Comparison of ENCODE assay signal across 1 cellular context in the genomic region with DNA sequence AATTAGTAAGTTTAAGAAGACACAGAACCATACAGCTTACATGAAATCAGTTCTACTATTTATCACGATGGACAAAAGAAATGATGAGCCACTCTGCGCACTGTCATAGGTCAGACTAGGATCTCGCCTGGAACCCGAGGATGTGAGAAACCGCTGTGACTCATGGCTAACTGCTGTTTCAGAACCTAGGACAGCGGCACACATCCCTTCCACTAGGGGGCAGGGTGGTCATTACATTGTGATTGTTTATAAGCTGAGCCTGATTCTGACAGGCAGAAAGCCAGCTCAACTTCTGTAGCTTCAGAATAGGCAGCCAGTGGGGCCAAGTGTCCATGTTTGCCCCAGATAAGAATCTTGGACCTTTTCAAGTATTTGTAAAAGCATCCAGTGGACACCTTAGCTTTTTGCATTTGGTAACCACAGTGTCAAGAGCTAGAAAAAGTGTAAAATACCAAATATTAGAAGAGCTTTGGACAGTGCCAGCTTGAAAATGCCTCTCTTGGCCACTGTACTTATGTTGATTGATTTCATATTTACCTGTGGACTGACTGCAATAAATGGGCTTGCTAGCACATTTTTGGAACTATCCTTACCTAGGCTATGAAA.
TF ChIP-seq lines count a peak whose summit lies in the region.

No MANE protein-coding gene starts in this region.

TF ChIP-seq in K562, 482 proteins besides CTCF, POLR2A, EP300 and RAD21 (continued from another document and continues in another):
- TF ChIP-seq SMARCC2 (IDR thresholded peaks at IDR 0.05; ENCODE audit: low read depth) = no peak
- TF ChIP-seq BHLHE40 (IDR thresholded peaks at IDR 0.05; ENCODE audit: low read length) = peak; percentile 43; the same call in 1 of the 2 replicates
- no peak for TF ChIP-seq SPI1 (IDR thresholded peaks at IDR 0.05; ENCODE audit: borderline replicate concordance, low read depth, low read length)
- TF ChIP-seq EHMT2 (IDR thresholded peaks at IDR 0.05) = peak; percentile 99
- TF ChIP-seq RB1 (IDR thresholded peaks at IDR 0.05; ENCODE audit: low read depth) = 0 out of 2 replicates have a peak, but pooled peaks have one; percentile 50
- TF ChIP-seq, protein P1, sequence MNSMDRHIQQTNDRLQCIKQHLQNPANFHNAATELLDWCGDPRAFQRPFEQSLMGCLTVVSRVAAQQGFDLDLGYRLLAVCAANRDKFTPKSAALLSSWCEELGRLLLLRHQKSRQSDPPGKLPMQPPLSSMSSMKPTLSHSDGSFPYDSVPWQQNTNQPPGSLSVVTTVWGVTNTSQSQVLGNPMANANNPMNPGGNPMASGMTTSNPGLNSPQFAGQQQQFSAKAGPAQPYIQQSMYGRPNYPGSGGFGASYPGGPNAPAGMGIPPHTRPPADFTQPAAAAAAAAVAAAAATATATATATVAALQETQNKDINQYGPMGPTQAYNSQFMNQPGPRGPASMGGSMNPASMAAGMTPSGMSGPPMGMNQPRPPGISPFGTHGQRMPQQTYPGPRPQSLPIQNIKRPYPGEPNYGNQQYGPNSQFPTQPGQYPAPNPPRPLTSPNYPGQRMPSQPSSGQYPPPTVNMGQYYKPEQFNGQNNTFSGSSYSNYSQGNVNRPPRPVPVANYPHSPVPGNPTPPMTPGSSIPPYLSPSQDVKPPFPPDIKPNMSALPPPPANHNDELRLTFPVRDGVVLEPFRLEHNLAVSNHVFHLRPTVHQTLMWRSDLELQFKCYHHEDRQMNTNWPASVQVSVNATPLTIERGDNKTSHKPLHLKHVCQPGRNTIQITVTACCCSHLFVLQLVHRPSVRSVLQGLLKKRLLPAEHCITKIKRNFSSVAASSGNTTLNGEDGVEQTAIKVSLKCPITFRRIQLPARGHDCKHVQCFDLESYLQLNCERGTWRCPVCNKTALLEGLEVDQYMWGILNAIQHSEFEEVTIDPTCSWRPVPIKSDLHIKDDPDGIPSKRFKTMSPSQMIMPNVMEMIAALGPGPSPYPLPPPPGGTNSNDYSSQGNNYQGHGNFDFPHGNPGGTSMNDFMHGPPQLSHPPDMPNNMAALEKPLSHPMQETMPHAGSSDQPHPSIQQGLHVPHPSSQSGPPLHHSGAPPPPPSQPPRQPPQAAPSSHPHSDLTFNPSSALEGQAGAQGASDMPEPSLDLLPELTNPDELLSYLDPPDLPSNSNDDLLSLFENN (IDR thresholded peaks at IDR 0.05; ENCODE audit: low read depth in 2 of 2, low read length in 2 of 2) = 0 out of 4 replicates have a peak, but pooled peaks of 1 of the 2 experiments have one; percentile 26
- no peak for TF ChIP-seq EWSR1 (IDR thresholded peaks at IDR 0.05; ENCODE audit: borderline replicate concordance, low read depth, partially characterized antibody)
- TF ChIP-seq ADNP (tag; IDR thresholded peaks at IDR 0.05) = no peak
- TF ChIP-seq ZBTB34 (CRISPR knock-in tag; IDR thresholded peaks at IDR 0.05) = no peak
- TF ChIP-seq POLR3G (IDR thresholded peaks at IDR 0.05; ENCODE audit: extremely low read depth, insufficient read length, insufficient replicate concordance) = no peak
- TF ChIP-seq MAX (CRISPR knock-in tag; IDR thresholded peaks at IDR 0.05) = no peak
- TF ChIP-seq CXXC5 (CRISPR knock-in tag; IDR thresholded peaks at IDR 0.05) = peak; percentile 44
- TF ChIP-seq SMC3 (conservative IDR thresholded peaks at IDR 0.05; ENCODE audit: insufficient read depth, low read depth, low read length) = peak; percentile 88
- no peak for TF ChIP-seq HEY1 (CRISPR knock-in tag; IDR thresholded peaks at IDR 0.05; ENCODE audit: borderline replicate concordance)
- TF ChIP-seq RBM39 (optimal IDR thresholded peaks at IDR 0.05; ENCODE audit: low read depth, low read length) = no peak
- TF ChIP-seq HINFP (tag; conservative IDR thresholded peaks at IDR 0.05; ENCODE audit: low read depth) = no peak
- no peak for TF ChIP-seq PURB (CRISPR knock-in tag; IDR thresholded peaks at IDR 0.05; ENCODE audit: low read depth)
- TF ChIP-seq ZNF197 (CRISPR knock-in tag; IDR thresholded peaks at IDR 0.05; ENCODE audit: low read depth) = 0 out of 2 replicates have a peak, but pooled peaks have one; percentile 73
- TF ChIP-seq SLC30A9 (CRISPR knock-in tag; IDR thresholded peaks at IDR 0.05) = no peak
- TF ChIP-seq JUNB (CRISPR knock-in tag; conservative IDR thresholded peaks at IDR 0.05) = no peak
- TF ChIP-seq ZNF766 (CRISPR knock-in tag; conservative IDR thresholded peaks at IDR 0.05) = peak; percentile 96
- TF ChIP-seq PBX2 (CRISPR knock-in tag; IDR thresholded peaks at IDR 0.05; ENCODE audit: low read depth) = no peak
- no peak for TF ChIP-seq PBX2 (tag; conservative IDR thresholded peaks at IDR 0.05; ENCODE audit: low read depth)
- no peak for TF ChIP-seq MED1 (CRISPR knock-in tag; IDR thresholded peaks at IDR 0.05; ENCODE audit: borderline replicate concordance)
- TF ChIP-seq JUN (IDR thresholded peaks at IDR 0.05; ENCODE audit: borderline replicate concordance, low read depth, low read length) = peak; percentile 41; the same call in 1 of the 2 replicates
- TF ChIP-seq JUN (CRISPR knock-in tag; IDR thresholded peaks at IDR 0.05; ENCODE audit: borderline replicate concordance) = no peak
- TF ChIP-seq RBM17 (IDR thresholded peaks at IDR 0.05; ENCODE audit: borderline replicate concordance, low read depth, low read length) = no peak
- TF ChIP-seq, protein P2, sequence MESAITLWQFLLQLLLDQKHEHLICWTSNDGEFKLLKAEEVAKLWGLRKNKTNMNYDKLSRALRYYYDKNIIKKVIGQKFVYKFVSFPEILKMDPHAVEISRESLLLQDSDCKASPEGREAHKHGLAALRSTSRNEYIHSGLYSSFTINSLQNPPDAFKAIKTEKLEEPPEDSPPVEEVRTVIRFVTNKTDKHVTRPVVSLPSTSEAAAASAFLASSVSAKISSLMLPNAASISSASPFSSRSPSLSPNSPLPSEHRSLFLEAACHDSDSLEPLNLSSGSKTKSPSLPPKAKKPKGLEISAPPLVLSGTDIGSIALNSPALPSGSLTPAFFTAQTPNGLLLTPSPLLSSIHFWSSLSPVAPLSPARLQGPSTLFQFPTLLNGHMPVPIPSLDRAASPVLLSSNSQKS (CRISPR knock-in tag; IDR thresholded peaks at IDR 0.05) = no peak
- no peak for TF ChIP-seq ZNF699 (CRISPR knock-in tag; IDR thresholded peaks at IDR 0.05; ENCODE audit: insufficient replicate concordance)
- no peak for TF ChIP-seq WHSC1 (IDR thresholded peaks at IDR 0.05; ENCODE audit: low read length)
- TF ChIP-seq, protein P3, sequence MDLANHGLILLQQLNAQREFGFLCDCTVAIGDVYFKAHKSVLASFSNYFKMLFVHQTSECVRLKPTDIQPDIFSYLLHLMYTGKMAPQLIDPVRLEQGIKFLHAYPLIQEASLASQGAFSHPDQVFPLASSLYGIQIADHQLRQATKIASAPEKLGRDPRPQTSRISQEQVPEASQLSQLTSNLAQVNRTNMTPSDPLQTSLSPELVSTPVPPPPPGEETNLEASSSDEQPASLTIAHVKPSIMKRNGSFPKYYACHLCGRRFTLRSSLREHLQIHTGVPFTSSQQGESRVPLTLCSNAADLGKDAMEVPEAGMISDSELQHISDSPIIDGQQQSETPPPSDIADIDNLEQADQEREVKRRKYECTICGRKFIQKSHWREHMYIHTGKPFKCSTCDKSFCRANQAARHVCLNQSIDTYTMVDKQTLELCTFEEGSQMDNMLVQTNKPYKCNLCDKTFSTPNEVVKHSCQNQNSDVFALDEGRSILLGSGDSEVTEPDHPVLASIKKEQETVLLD (IDR thresholded peaks at IDR 0.05) = no peak
- TF ChIP-seq, protein P4, sequence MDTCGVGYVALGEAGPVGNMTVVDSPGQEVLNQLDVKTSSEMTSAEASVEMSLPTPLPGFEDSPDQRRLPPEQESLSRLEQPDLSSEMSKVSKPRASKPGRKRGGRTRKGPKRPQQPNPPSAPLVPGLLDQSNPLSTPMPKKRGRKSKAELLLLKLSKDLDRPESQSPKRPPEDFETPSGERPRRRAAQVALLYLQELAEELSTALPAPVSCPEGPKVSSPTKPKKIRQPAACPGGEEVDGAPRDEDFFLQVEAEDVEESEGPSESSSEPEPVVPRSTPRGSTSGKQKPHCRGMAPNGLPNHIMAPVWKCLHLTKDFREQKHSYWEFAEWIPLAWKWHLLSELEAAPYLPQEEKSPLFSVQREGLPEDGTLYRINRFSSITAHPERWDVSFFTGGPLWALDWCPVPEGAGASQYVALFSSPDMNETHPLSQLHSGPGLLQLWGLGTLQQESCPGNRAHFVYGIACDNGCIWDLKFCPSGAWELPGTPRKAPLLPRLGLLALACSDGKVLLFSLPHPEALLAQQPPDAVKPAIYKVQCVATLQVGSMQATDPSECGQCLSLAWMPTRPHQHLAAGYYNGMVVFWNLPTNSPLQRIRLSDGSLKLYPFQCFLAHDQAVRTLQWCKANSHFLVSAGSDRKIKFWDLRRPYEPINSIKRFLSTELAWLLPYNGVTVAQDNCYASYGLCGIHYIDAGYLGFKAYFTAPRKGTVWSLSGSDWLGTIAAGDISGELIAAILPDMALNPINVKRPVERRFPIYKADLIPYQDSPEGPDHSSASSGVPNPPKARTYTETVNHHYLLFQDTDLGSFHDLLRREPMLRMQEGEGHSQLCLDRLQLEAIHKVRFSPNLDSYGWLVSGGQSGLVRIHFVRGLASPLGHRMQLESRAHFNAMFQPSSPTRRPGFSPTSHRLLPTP (IDR thresholded peaks at IDR 0.05; ENCODE audit: borderline replicate concordance, extremely low read depth, insufficient read length) = no peak
- no peak for TF ChIP-seq ZNF589 (CRISPR knock-in tag; IDR thresholded peaks at IDR 0.05; ENCODE audit: low read depth)
- no peak for TF ChIP-seq FOXJ2 (tag; IDR thresholded peaks at IDR 0.05)
- TF ChIP-seq, protein P5, sequence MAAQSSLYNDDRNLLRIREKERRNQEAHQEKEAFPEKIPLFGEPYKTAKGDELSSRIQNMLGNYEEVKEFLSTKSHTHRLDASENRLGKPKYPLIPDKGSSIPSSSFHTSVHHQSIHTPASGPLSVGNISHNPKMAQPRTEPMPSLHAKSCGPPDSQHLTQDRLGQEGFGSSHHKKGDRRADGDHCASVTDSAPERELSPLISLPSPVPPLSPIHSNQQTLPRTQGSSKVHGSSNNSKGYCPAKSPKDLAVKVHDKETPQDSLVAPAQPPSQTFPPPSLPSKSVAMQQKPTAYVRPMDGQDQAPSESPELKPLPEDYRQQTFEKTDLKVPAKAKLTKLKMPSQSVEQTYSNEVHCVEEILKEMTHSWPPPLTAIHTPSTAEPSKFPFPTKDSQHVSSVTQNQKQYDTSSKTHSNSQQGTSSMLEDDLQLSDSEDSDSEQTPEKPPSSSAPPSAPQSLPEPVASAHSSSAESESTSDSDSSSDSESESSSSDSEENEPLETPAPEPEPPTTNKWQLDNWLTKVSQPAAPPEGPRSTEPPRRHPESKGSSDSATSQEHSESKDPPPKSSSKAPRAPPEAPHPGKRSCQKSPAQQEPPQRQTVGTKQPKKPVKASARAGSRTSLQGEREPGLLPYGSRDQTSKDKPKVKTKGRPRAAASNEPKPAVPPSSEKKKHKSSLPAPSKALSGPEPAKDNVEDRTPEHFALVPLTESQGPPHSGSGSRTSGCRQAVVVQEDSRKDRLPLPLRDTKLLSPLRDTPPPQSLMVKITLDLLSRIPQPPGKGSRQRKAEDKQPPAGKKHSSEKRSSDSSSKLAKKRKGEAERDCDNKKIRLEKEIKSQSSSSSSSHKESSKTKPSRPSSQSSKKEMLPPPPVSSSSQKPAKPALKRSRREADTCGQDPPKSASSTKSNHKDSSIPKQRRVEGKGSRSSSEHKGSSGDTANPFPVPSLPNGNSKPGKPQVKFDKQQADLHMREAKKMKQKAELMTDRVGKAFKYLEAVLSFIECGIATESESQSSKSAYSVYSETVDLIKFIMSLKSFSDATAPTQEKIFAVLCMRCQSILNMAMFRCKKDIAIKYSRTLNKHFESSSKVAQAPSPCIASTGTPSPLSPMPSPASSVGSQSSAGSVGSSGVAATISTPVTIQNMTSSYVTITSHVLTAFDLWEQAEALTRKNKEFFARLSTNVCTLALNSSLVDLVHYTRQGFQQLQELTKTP (IDR thresholded peaks at IDR 0.05; ENCODE audit: low read depth in 1 of 2, partially characterized antibody in 2 of 2) = peak in 1 of 2 experiments; percentile 89
- TF ChIP-seq FUS (optimal IDR thresholded peaks at IDR 0.05; ENCODE audit: low read depth, low read length) = no peak
- peak in 1 of 2 experiments; percentile 71; a peak in 2 of 4 replicates for TF ChIP-seq MAZ (CRISPR knock-in tag; conservative IDR thresholded peaks at IDR 0.05 in 1 of 2, IDR thresholded peaks at IDR 0.05 in 1 of 2)
- TF ChIP-seq ETV1 (tag; conservative IDR thresholded peaks at IDR 0.05; ENCODE audit: low read depth) = no peak
- no peak for TF ChIP-seq POLR2AphosphoS2 (IDR thresholded peaks at IDR 0.05; ENCODE audit: low read length)
